ENCODE assay signal across 8 cellular contexts in the genomic region with DNA sequence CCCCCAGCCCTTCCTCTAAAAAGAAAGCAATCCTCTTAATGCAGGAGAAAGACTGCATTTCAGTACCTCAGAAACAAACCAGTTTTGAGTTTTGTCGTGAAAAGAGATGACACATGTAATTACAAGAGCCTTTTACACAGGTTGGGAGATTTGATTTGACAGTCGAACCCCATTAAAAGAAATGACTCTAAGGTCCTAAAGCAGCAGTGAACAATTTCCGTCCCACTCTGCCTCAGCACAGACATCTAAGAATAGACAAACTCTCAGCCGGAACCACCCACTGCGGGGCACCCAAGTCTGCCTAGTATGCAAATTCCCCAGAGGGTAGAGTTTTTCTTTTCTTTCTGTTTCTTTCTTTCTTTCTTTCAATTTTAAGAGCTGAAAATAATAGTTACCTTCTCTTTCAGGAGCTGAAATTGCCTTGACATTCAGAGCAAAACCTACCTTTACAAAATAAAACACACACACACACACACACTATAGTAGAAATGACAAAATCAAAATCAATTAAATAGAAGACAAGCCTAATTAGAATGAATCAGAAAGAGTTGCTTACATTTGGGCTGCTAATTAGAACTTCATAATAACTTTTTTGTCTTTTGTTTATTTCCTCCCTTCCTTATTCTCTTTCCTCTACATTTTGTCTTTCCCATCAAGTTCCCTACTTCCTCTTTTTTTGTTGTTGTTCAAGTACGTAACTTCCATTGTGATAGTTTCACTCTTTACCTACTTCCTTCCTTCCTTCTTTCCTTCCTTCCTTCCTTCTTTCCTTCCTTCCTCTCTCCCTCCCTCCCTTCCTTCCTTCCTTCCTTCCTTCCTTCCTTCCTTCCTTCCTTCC.
A peak's percentile ranks its signal among the peaks of the same experiment; 100 is the strongest.
DNase-seq lines count a peak whose midpoint lies in the region; ATAC-seq and TF ChIP-seq lines count a peak whose summit lies in the region.

No MANE protein-coding gene starts in this region.

- no peaks in the 10 kb centered on the region for H3K27me3 Mint-ChIP-seq in CD4-positive, CD25-positive, alpha-beta regulatory T cell

- no peak for TF ChIP-seq CTCF in brain microvascular endothelial cell (IDR thresholded peaks at IDR 0.05; ENCODE audit: low read depth, low read length, missing control alignments)
- peak in 1 of 3 experiments; percentile 6 for TF ChIP-seq CTCF in ascending aorta (IDR thresholded peaks at IDR 0.05)
- no peak for TF ChIP-seq CTCF in BE2C (IDR thresholded peaks at IDR 0.05; ENCODE audit: low read depth, low read length)
- no peak for TF ChIP-seq CTCF in coronary artery (IDR thresholded peaks at IDR 0.05)

- ATAC-seq in CD4-positive, CD25-positive, alpha-beta regulatory T cell (ENCODE audit: low read depth in 2 of 2), result peak; percentile 52
- ATAC-seq in GM19455 (IDR thresholded peaks at IDR 0.05; ENCODE audit: unreplicated experiment) (peak; percentile 99), HG03378 (IDR thresholded peaks at IDR 0.05; ENCODE audit: unreplicated experiment) (peak; percentile 96)

- H3K9me3 ChIP-seq in CD4-positive, CD25-positive, alpha-beta regulatory T cell (ENCODE audit: control insufficient read depth in 2 of 2, low read length in 2 of 2), result no peaks in the 10 kb centered on the region
- H3K9me3 ChIP-seq in ascending aorta, result no peaks in the 10 kb centered on the region
- H3K9me3 ChIP-seq in BE2C, result no peaks in the 10 kb centered on the region

- H3K4me3 Mint-ChIP-seq in CD4-positive, CD25-positive, alpha-beta regulatory T cell, result peak overlapping the region in 2 of 4 donors; percentile 13 to 30

- no peak overlapping the region for H3K27ac ChIP-seq in CD4-positive, CD25-positive, alpha-beta regulatory T cell (ENCODE audit: insufficient read depth, low read length, poor library complexity, severe bottlenecking)
- H3K27ac ChIP-seq in brain microvascular endothelial cell (peak overlapping the region; percentile 3), ascending aorta (no peak overlapping the region), coronary artery (no peak overlapping the region)

- no peaks in the 10 kb centered on the region for H3K36me3 Mint-ChIP-seq in CD4-positive, CD25-positive, alpha-beta regulatory T cell

- peaks cover 0 to 7% (median 2%) of the 10 kb centered on the region in 7 donors for H3K9me3 Mint-ChIP-seq in CD4-positive, CD25-positive, alpha-beta regulatory T cell

- intact Hi-C loops in ascending aorta (cut with DNase I), result no loop called here

- H3K27me3 ChIP-seq in CD4-positive, CD25-positive, alpha-beta regulatory T cell (ENCODE audit: control insufficient read depth, insufficient read depth, low read length), result no peaks in the 10 kb centered on the region
- H3K27me3 ChIP-seq in brain microvascular endothelial cell (replicated peaks) (no peaks in the 10 kb centered on the region), ascending aorta (no peaks in the 10 kb centered on the region), BE2C (no peaks in the 10 kb centered on the region)

- no peaks in the 10 kb centered on the region for H3K4me1 ChIP-seq in CD4-positive, CD25-positive, alpha-beta regulatory T cell (ENCODE audit: control insufficient read depth, insufficient read depth, low read length, poor library complexity, severe bottlenecking)
- H3K4me1 ChIP-seq in ascending aorta, result no peaks in the 10 kb centered on the region
- no peaks in the 10 kb centered on the region for H3K4me1 ChIP-seq in BE2C

- DNase-seq in CD4-positive, CD25-positive, alpha-beta regulatory T cell, result peak in 1 of 3 donors; percentile 1
- DNase-seq in brain microvascular endothelial cell (peak; percentile 35), ascending aorta (ENCODE audit: low spot score in 2 of 2) (no peak), NCI-H82 (lab: John Stamatoyannopoulos, UW) (no peak), BE2C (no peak), coronary artery (ENCODE audit: low spot score) (no peak)

- peak overlapping the region in 1 of 3 donors; percentile 28 for H3K27ac Mint-ChIP-seq in CD4-positive, CD25-positive, alpha-beta regulatory T cell

- peaks cover 0 to 7% (median 2%) of the 10 kb centered on the region in 4 donors for H3K4me1 Mint-ChIP-seq in CD4-positive, CD25-positive, alpha-beta regulatory T cell

- in situ Hi-C loops in brain microvascular endothelial cell (cut with HindIII; ENCODE audit: low pct_ligation_motif_present, low sequenced_read_pairs), result no loop called here

- no peaks in the 10 kb centered on the region for H3K36me3 ChIP-seq in CD4-positive, CD25-positive, alpha-beta regulatory T cell (ENCODE audit: control insufficient read depth, insufficient read depth, low read length)
- H3K36me3 ChIP-seq in brain microvascular endothelial cell (replicated peaks) (peaks cover 9% of the 10 kb centered on the region), ascending aorta (no peaks in the 10 kb centered on the region), BE2C (peaks cover 7% of the 10 kb centered on the region)

- no peak overlapping the region for H3K4me3 ChIP-seq in CD4-positive, CD25-positive, alpha-beta regulatory T cell (ENCODE audit: low read depth, low read length)
- no peak overlapping the region for H3K4me3 ChIP-seq in brain microvascular endothelial cell (ENCODE audit: low read depth, low read length)
- no peak overlapping the region for H3K4me3 ChIP-seq in ascending aorta
- no peak overlapping the region for H3K4me3 ChIP-seq in BE2C (ENCODE audit: low read depth, low read length)
- no peak overlapping the region for H3K4me3 ChIP-seq in coronary artery
